1 cellular context compared by ENCODE assay signal in the genomic region with DNA sequence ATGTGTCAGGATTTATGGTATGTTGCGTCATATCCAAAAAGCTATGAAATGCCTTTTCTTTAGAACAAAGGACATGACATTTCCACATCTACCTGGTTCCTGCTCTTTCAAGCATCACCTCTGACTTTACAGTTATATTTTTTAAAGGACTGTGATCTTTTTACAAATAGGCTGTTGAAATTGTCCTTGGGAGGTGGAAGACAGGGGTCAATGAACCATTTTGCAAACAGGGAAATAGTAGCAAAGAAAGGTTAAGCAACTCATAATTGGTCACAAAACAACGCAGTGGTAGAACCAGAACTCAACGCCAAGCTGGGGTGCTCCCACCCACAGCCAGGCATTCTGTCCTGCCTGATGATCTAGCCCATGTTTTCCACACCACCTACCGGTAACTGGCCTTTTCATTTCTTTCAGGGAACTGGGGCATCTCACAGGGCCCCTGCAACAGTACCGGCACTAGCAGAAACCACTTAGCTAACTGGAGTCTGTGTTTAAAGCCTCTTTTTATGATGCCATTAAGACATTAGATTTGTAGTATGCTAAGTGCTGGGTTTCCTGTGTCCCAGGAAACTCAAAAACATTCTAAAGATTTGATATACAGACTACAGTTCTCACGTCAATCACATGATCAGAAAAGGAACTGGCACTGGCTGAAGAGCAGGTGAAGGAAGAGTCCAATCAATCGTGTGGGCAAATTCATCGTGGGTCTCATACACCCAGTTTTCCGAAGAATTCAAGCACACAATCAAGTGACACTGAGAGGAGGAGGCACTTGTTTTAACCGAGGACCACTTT.
A peak's percentile ranks its signal among the peaks of the same experiment; 100 is the strongest.
TF ChIP-seq lines count a peak whose summit lies in the region.

No MANE protein-coding gene starts in this region.

TF ChIP-seq in HepG2, 621 proteins besides CTCF, POLR2A, EP300 and RAD21 (continued from another document and continues in another):
- TF ChIP-seq, protein P1, sequence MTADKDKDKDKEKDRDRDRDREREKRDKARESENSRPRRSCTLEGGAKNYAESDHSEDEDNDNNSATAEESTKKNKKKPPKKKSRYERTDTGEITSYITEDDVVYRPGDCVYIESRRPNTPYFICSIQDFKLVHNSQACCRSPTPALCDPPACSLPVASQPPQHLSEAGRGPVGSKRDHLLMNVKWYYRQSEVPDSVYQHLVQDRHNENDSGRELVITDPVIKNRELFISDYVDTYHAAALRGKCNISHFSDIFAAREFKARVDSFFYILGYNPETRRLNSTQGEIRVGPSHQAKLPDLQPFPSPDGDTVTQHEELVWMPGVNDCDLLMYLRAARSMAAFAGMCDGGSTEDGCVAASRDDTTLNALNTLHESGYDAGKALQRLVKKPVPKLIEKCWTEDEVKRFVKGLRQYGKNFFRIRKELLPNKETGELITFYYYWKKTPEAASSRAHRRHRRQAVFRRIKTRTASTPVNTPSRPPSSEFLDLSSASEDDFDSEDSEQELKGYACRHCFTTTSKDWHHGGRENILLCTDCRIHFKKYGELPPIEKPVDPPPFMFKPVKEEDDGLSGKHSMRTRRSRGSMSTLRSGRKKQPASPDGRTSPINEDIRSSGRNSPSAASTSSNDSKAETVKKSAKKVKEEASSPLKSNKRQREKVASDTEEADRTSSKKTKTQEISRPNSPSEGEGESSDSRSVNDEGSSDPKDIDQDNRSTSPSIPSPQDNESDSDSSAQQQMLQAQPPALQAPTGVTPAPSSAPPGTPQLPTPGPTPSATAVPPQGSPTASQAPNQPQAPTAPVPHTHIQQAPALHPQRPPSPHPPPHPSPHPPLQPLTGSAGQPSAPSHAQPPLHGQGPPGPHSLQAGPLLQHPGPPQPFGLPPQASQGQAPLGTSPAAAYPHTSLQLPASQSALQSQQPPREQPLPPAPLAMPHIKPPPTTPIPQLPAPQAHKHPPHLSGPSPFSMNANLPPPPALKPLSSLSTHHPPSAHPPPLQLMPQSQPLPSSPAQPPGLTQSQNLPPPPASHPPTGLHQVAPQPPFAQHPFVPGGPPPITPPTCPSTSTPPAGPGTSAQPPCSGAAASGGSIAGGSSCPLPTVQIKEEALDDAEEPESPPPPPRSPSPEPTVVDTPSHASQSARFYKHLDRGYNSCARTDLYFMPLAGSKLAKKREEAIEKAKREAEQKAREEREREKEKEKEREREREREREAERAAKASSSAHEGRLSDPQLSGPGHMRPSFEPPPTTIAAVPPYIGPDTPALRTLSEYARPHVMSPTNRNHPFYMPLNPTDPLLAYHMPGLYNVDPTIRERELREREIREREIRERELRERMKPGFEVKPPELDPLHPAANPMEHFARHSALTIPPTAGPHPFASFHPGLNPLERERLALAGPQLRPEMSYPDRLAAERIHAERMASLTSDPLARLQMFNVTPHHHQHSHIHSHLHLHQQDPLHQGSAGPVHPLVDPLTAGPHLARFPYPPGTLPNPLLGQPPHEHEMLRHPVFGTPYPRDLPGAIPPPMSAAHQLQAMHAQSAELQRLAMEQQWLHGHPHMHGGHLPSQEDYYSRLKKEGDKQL (CRISPR knock-in tag; IDR thresholded peaks at IDR 0.05; ENCODE audit: low read depth): no peak; the same call in none of the 2 replicates
- TF ChIP-seq MXD4 (CRISPR knock-in tag; IDR thresholded peaks at IDR 0.05) (peak; percentile 78; the same call in 1 of the 2 replicates), SP4 (CRISPR knock-in tag; IDR thresholded peaks at IDR 0.05) (no peak; the same call in 1 of the 2 replicates), ZNF775 (CRISPR knock-in tag; IDR thresholded peaks at IDR 0.05; ENCODE audit: borderline replicate concordance) (no peak), ZBTB38 (CRISPR knock-in tag; IDR thresholded peaks at IDR 0.05) (peak; percentile 86), ZZZ3 (CRISPR knock-in tag; IDR thresholded peaks at IDR 0.05; ENCODE audit: borderline replicate concordance) (no peak), TSC22D2 (CRISPR knock-in tag; IDR thresholded peaks at IDR 0.05; ENCODE audit: borderline replicate concordance) (peak; percentile 74; the same call in 1 of the 2 replicates), KLF15 (CRISPR knock-in tag; IDR thresholded peaks at IDR 0.05; ENCODE audit: borderline replicate concordance) (no peak), ZC3H4 (CRISPR knock-in tag; IDR thresholded peaks at IDR 0.05; ENCODE audit: borderline replicate concordance) (0 out of 2 replicates have a peak, but pooled peaks have one; percentile 69), ZNF605 (CRISPR knock-in tag; IDR thresholded peaks at IDR 0.05) (peak; percentile 80; the same call in 1 of the 2 replicates), THAP11 (CRISPR knock-in tag; IDR thresholded peaks at IDR 0.05) (peak; percentile 76), NFIC (IDR thresholded peaks at IDR 0.05; ENCODE audit: low read length) (peak; percentile 96), TOE1 (CRISPR knock-in tag; IDR thresholded peaks at IDR 0.05) (peak; percentile 75), HNRNPLL (IDR thresholded peaks at IDR 0.05; ENCODE audit: low read depth, low read length, poor library complexity, severe bottlenecking) (no peak), KAT7 (CRISPR knock-in tag; IDR thresholded peaks at IDR 0.05; ENCODE audit: borderline replicate concordance) (peak; percentile 94), SNRNP70 (IDR thresholded peaks at IDR 0.05; ENCODE audit: low read depth, low read length) (no peak), ZNF143 (CRISPR knock-in tag; IDR thresholded peaks at IDR 0.05) (peak; percentile 47; the same call in 1 of the 2 replicates), NR3C1 (CRISPR knock-in tag; IDR thresholded peaks at IDR 0.05) (no peak), ATF7 (IDR thresholded peaks at IDR 0.05) (peak; percentile 96), ATF7 (CRISPR knock-in tag; IDR thresholded peaks at IDR 0.05) (peak; percentile 71; the same call in 1 of the 2 replicates), MBD4 (IDR thresholded peaks at IDR 0.05; ENCODE audit: borderline replicate concordance, low read length) (no peak), REL (CRISPR knock-in tag; conservative IDR thresholded peaks at IDR 0.05) (no peak), GATAD1 (CRISPR knock-in tag; IDR thresholded peaks at IDR 0.05) (peak; percentile 68), HCFC1 (IDR thresholded peaks at IDR 0.05; ENCODE audit: low read depth, low read length) (no peak), ZNF33B (CRISPR knock-in tag; IDR thresholded peaks at IDR 0.05) (peak; percentile 37; the same call in 1 of the 2 replicates), LCORL (IDR thresholded peaks at IDR 0.05) (peak; percentile 95), LCORL (CRISPR knock-in tag; IDR thresholded peaks at IDR 0.05) (peak; percentile 98), NCOA2 (CRISPR knock-in tag; IDR thresholded peaks at IDR 0.05) (peak; percentile 100), HMGA1 (CRISPR knock-in tag; conservative IDR thresholded peaks at IDR 0.05) (no peak), ZSCAN31 (CRISPR knock-in tag; IDR thresholded peaks at IDR 0.05; ENCODE audit: low read depth) (peak; percentile 90), XBP1 (CRISPR knock-in tag; IDR thresholded peaks at IDR 0.05) (no peak), TARDBP (CRISPR knock-in tag; IDR thresholded peaks at IDR 0.05) (peak; percentile 95), ZNF251 (CRISPR knock-in tag; IDR thresholded peaks at IDR 0.05) (no peak), RFXAP (CRISPR knock-in tag; IDR thresholded peaks at IDR 0.05; ENCODE audit: borderline replicate concordance) (peak; percentile 85; the same call in 1 of the 2 replicates), ZNF138 (CRISPR knock-in tag; IDR thresholded peaks at IDR 0.05; ENCODE audit: low read depth) (no peak), TRIM24 (CRISPR knock-in tag; IDR thresholded peaks at IDR 0.05) (peak; percentile 92), AGO2 (optimal IDR thresholded peaks at IDR 0.05; ENCODE audit: low read depth, low read length) (no peak), ZNF101 (CRISPR knock-in tag; IDR thresholded peaks at IDR 0.05; ENCODE audit: borderline replicate concordance, low read depth) (no peak), ZNF543 (CRISPR knock-in tag; IDR thresholded peaks at IDR 0.05) (0 out of 2 replicates have a peak, but pooled peaks have one; percentile 75)
- TF ChIP-seq, protein P2, sequence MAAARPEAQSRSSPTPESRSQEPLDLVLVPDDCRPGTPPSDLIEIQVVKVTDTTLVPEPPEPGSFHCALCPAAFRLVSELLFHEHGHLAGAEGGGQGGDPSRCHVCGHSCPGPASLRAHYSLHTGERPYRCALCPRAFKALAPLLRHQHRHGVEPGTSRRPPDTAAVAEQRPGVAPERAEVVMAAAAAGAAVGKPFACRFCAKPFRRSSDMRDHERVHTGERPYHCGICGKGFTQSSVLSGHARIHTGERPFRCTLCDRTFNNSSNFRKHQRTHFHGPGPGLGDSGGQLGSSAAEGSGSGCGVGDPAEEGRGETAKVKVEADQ (CRISPR knock-in tag; IDR thresholded peaks at IDR 0.05; ENCODE audit: borderline replicate concordance): no peak
- TF ChIP-seq, protein P3, sequence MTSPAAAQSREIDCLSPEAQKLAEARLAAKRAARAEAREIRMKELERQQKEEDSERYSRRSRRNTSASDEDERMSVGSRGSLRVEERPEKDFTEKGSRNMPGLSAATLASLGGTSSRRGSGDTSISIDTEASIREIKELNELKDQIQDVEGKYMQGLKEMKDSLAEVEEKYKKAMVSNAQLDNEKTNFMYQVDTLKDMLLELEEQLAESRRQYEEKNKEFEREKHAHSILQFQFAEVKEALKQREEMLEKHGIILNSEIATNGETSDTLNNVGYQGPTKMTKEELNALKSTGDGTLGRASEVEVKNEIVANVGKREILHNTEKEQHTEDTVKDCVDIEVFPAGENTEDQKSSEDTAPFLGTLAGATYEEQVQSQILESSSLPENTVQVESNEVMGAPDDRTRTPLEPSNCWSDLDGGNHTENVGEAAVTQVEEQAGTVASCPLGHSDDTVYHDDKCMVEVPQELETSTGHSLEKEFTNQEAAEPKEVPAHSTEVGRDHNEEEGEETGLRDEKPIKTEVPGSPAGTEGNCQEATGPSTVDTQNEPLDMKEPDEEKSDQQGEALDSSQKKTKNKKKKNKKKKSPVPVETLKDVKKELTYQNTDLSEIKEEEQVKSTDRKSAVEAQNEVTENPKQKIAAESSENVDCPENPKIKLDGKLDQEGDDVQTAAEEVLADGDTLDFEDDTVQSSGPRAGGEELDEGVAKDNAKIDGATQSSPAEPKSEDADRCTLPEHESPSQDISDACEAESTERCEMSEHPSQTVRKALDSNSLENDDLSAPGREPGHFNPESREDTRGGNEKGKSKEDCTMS (CRISPR knock-in tag; conservative IDR thresholded peaks at IDR 0.05): 0 out of 2 replicates have a peak, but pooled peaks have one; percentile 21
- TF ChIP-seq, protein P4, sequence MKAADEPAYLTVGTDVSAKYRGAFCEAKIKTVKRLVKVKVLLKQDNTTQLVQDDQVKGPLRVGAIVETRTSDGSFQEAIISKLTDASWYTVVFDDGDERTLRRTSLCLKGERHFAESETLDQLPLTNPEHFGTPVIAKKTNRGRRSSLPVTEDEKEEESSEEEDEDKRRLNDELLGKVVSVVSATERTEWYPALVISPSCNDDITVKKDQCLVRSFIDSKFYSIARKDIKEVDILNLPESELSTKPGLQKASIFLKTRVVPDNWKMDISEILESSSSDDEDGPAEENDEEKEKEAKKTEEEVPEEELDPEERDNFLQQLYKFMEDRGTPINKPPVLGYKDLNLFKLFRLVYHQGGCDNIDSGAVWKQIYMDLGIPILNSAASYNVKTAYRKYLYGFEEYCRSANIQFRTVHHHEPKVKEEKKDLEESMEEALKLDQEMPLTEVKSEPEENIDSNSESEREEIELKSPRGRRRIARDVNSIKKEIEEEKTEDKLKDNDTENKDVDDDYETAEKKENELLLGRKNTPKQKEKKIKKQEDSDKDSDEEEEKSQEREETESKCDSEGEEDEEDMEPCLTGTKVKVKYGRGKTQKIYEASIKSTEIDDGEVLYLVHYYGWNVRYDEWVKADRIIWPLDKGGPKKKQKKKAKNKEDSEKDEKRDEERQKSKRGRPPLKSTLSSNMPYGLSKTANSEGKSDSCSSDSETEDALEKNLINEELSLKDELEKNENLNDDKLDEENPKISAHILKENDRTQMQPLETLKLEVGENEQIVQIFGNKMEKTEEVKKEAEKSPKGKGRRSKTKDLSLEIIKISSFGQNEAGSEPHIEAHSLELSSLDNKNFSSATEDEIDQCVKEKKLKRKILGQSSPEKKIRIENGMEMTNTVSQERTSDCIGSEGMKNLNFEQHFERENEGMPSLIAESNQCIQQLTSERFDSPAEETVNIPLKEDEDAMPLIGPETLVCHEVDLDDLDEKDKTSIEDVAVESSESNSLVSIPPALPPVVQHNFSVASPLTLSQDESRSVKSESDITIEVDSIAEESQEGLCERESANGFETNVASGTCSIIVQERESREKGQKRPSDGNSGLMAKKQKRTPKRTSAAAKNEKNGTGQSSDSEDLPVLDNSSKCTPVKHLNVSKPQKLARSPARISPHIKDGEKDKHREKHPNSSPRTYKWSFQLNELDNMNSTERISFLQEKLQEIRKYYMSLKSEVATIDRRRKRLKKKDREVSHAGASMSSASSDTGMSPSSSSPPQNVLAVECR (CRISPR knock-in tag; IDR thresholded peaks at IDR 0.05; ENCODE audit: borderline replicate concordance): peak; percentile 76; the same call in 1 of the 2 replicates
- TF ChIP-seq, protein P5, sequence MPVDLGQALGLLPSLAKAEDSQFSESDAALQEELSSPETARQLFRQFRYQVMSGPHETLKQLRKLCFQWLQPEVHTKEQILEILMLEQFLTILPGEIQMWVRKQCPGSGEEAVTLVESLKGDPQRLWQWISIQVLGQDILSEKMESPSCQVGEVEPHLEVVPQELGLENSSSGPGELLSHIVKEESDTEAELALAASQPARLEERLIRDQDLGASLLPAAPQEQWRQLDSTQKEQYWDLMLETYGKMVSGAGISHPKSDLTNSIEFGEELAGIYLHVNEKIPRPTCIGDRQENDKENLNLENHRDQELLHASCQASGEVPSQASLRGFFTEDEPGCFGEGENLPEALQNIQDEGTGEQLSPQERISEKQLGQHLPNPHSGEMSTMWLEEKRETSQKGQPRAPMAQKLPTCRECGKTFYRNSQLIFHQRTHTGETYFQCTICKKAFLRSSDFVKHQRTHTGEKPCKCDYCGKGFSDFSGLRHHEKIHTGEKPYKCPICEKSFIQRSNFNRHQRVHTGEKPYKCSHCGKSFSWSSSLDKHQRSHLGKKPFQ (CRISPR knock-in tag; IDR thresholded peaks at IDR 0.05; ENCODE audit: insufficient replicate concordance): peak; percentile 90
- TF ChIP-seq, protein P6, sequence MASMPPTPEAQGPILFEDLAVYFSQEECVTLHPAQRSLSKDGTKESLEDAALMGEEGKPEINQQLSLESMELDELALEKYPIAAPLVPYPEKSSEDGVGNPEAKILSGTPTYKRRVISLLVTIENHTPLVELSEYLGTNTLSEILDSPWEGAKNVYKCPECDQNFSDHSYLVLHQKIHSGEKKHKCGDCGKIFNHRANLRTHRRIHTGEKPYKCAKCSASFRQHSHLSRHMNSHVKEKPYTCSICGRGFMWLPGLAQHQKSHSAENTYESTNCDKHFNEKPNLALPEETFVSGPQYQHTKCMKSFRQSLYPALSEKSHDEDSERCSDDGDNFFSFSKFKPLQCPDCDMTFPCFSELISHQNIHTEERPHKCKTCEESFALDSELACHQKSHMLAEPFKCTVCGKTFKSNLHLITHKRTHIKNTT (CRISPR knock-in tag; IDR thresholded peaks at IDR 0.05): no peak
- TF ChIP-seq, protein P7, sequence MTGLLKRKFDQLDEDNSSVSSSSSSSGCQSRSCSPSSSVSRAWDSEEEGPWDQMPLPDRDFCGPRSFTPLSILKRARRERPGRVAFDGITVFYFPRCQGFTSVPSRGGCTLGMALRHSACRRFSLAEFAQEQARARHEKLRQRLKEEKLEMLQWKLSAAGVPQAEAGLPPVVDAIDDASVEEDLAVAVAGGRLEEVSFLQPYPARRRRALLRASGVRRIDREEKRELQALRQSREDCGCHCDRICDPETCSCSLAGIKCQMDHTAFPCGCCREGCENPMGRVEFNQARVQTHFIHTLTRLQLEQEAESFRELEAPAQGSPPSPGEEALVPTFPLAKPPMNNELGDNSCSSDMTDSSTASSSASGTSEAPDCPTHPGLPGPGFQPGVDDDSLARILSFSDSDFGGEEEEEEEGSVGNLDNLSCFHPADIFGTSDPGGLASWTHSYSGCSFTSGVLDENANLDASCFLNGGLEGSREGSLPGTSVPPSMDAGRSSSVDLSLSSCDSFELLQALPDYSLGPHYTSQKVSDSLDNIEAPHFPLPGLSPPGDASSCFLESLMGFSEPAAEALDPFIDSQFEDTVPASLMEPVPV (CRISPR knock-in tag; IDR thresholded peaks at IDR 0.05): peak; percentile 50; the same call in 1 of the 2 replicates
